ENCODE assay signal across 1 cellular context in the genomic region with DNA sequence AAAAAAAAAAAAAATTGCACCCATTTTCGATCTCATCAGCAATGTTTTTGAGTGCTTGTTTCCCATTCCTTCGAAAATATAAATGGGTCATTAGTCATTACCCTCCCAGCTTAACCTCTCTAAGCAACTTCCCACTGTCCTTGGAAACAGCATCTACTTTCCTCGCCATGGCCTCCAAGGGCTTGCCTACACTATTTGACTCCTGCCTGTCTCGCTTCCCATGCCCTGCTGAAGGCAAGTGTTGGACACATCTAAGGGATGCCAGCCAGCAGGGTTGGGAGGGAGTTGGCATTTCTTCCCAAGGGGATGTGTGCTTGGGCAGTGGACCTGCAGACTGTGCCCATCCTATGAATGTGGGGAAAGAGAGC.
TF ChIP-seq lines count a peak whose summit lies in the region.

No MANE protein-coding gene starts in this region.

TF ChIP-seq in K562, 482 proteins besides CTCF, POLR2A, EP300 and RAD21:
- TF ChIP-seq CBFB (CRISPR knock-in tag; IDR thresholded peaks at IDR 0.05), result peak; percentile 65; the same call in 1 of the 2 replicates
- TF ChIP-seq ZC3H11A (IDR thresholded peaks at IDR 0.05; ENCODE audit: low read depth, low read length), result no peak
- TF ChIP-seq THRAP3 (IDR thresholded peaks at IDR 0.05; ENCODE audit: borderline replicate concordance), result 0 out of 2 replicates have a peak, but pooled peaks have one; percentile 27
- no peak for TF ChIP-seq BRCA1 (IDR thresholded peaks at IDR 0.05)
- TF ChIP-seq BRCA1 (CRISPR knock-in tag; IDR thresholded peaks at IDR 0.05), result 0 out of 2 replicates have a peak, but pooled peaks have one; percentile 47
- peak in 1 of 3 experiments; percentile 1 for TF ChIP-seq YY1 (IDR thresholded peaks at IDR 0.05; ENCODE audit: borderline replicate concordance in 1 of 3, control insufficient read depth in 1 of 3, extremely low read depth in 1 of 3, insufficient read depth in 3 of 3, insufficient read length in 1 of 3, insufficient replicate concordance in 2 of 3, low read depth in 1 of 3, low read length in 2 of 3)
- TF ChIP-seq, protein P1, sequence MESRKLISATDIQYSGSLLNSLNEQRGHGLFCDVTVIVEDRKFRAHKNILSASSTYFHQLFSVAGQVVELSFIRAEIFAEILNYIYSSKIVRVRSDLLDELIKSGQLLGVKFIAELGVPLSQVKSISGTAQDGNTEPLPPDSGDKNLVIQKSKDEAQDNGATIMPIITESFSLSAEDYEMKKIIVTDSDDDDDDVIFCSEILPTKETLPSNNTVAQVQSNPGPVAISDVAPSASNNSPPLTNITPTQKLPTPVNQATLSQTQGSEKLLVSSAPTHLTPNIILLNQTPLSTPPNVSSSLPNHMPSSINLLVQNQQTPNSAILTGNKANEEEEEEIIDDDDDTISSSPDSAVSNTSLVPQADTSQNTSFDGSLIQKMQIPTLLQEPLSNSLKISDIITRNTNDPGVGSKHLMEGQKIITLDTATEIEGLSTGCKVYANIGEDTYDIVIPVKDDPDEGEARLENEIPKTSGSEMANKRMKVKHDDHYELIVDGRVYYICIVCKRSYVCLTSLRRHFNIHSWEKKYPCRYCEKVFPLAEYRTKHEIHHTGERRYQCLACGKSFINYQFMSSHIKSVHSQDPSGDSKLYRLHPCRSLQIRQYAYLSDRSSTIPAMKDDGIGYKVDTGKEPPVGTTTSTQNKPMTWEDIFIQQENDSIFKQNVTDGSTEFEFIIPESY (CRISPR knock-in tag; IDR thresholded peaks at IDR 0.05), result no peak
- 0 out of 2 replicates have a peak, but pooled peaks have one; percentile 45 for TF ChIP-seq NR2C2 (CRISPR knock-in tag; IDR thresholded peaks at IDR 0.05)
- TF ChIP-seq NR2C2 (tag; IDR thresholded peaks at IDR 0.05), result no peak
- no peak for TF ChIP-seq TOE1 (IDR thresholded peaks at IDR 0.05; ENCODE audit: borderline replicate concordance)
- peak; percentile 18; the same call in 1 of the 2 replicates for TF ChIP-seq TOE1 (CRISPR knock-in tag; IDR thresholded peaks at IDR 0.05; ENCODE audit: borderline replicate concordance, low read depth)
